In the genomic region with DNA sequence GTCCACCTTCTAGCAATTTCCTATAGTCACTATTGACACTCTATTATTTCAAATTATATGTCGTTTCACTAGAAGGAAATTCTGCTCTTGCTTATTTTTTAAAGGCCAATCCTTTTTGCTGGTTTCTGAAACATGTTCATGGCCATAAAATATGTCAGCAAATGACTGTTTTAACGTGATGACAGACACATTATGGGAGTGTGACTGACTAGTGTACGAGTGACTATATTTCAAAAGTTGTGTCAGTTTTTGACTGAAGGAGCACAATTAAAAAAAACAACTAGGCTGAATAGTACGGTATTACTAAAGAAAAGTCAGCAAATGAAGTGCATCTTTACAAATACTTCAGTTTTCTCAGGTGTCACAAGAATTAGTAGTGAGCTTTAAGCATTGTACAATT, we compare ENCODE assay signal across 33 cellular contexts.
"Had no signal": no experiment of that assay in that cellular context is flagged by ENCODE, and none has a peak within 500 bp of the region (broad histone marks: within the 10 kb centered on the region; RNA-seq: fewer than 3 reads in every experiment).

No MANE protein-coding gene starts in this region.

- H3K4me3 ChIP-seq: adrenal gland, ascending aorta, body of pancreas, breast epithelium, cardiac muscle cell had no signal

- FAIRE-seq: astrocyte, bronchial epithelial cell, colon had no signal

- H3K36me3 ChIP-seq: adrenal gland, ascending aorta, brain microvascular endothelial cell, breast epithelium, cardiac muscle cell had no signal

- DNase-seq: activated effector memory CD4-positive, alpha-beta T cell treated with anti-CD3 and anti-CD28 coated beads, Interleukin-2, amount 50 U/mL, for 16 hours; activated effector memory CD4-positive, alpha-beta T cell treated with Interleukin-2 at 50 U/mL for 16 hours; activated gamma-delta T cell; activated gamma-delta T cell treated with Interleukin-2 at 50 U/mL for 16 hours; activated naive CD4-positive, alpha-beta T cell; activated naive CD4-positive, alpha-beta T cell treated with anti-CD3 and anti-CD28 coated beads for 36 hours; activated naive CD4-positive, alpha-beta T cell treated with anti-CD3 and anti-CD28 coated beads, Interleukin-2, amount 10 ng/mL, durations not matched to agents 7 days and 5 days; activated naive CD4-positive, alpha-beta T cell treated with anti-CD3 and anti-CD28 coated beads, Interleukin-2, amount 50 U/mL, for 16 hours; activated naive CD4-positive, alpha-beta T cell treated with Interleukin-2 at 50 U/mL for 16 hours; activated naive CD8-positive, alpha-beta T cell treated with anti-CD3 and anti-CD28 coated beads for 36 hours; activated naive CD8-positive, alpha-beta T cell treated with anti-CD3 and anti-CD28 coated beads, Interleukin-2, amount 10 ng/mL, durations not matched to agents 7 days and 5 days; activated naive CD8-positive, alpha-beta T cell treated with anti-CD3 and anti-CD28 coated beads, Interleukin-2, amount 50 U/mL, for 24 hours; activated T-cell treated with anti-CD3 and anti-CD28 coated beads, Interleukin-2, amount 50 U/mL, for 4 hours; activated T-cell treated with anti-CD3 and anti-CD28 coated beads, Interleukin-2, amount 50 U/mL, for 48 hours; activated T-cell treated with anti-CD3 and anti-CD28 coated beads, Interleukin-2, amount 50 U/mL, for 72 hours; adrenal gland; amniotic stem cell; amygdala; anterior cingulate cortex; aorta; body of pancreas; brain microvascular endothelial cell; caudate nucleus; central memory CD4-positive, alpha-beta T cell; cerebellar nuclear complex had no signal

- H3K4me1 ChIP-seq: adrenal gland, ascending aorta, body of pancreas, breast epithelium had no signal

- H3K9me3 ChIP-seq: adrenal gland, ascending aorta had no signal

- H3K27ac ChIP-seq: adrenal gland, ascending aorta, body of pancreas, brain microvascular endothelial cell, breast epithelium, cardiac muscle cell had no signal

- ATAC-seq: activated naive CD4-positive, alpha-beta T cell treated with anti-CD3 and anti-CD28 coated beads, Interleukin-2, amount 50 U/mL, for 72 hours; activated naive CD8-positive, alpha-beta T cell treated with anti-CD3 and anti-CD28 coated beads, Interleukin-2, amount 50 U/mL, for 24 hours; activated T-cell treated with anti-CD3 and anti-CD28 coated beads, Interleukin-2, amount 50 U/mL, for 4 hours; activated T-cell treated with anti-CD3 and anti-CD28 coated beads, Interleukin-2, amount 50 U/mL, for 72 hours; activated T-helper 17 cell treated with anti-CD3 and anti-CD28 coated beads, Interleukin-2, amount 50 U/mL, for 72 hours; body of pancreas had no signal

- H3K27me3 ChIP-seq: adrenal gland, ascending aorta, body of pancreas, brain microvascular endothelial cell, breast epithelium, cardiac muscle cell had no signal
